ENCODE assay signal across 22 cellular contexts in genomic region chr12:99019798-99020197, GRCh38.
DNase-seq lines count a peak whose midpoint lies in the region; ATAC-seq, FAIRE-seq and TF ChIP-seq lines count a peak whose summit lies in the region.
"Had no signal": no experiment of that assay in that cellular context is flagged by ENCODE, and none has a peak within 500 bp of the region (broad histone marks: within the 10 kb centered on the region; RNA-seq: fewer than 3 reads in every experiment).

No MANE protein-coding gene starts in this region.

- H3K4me2 ChIP-seq in HepG2 (ENCODE audit: low read depth, low read length): no peak overlapping the region
- H3K4me2 ChIP-seq: BLaER1 treated with 17β-estradiol and CSF1 and Interleukin-3, amounts not matched to agents 10 nM and 100 nM had no signal

- CTCF ChIA-PET in HepG2 (lab: Yijun Ruan, JAX; ENCODE audit: low intra/inter-chr PET ratio, low total read pairs): no interaction called here

- TF ChIP-seq RAD21 in HepG2 (CRISPR knock-in tag; IDR thresholded peaks at IDR 0.05): no peak

- H3K4me3 ChIP-seq in HepG2 (replicated peaks in 1 of 3; ENCODE audit: insufficient read depth in 1 of 3, low read depth in 2 of 3, low read length in 3 of 3) (no peak overlapping the region), right lobe of liver (no peak overlapping the region)
- H3K4me3 ChIP-seq: BLaER1 treated with 17β-estradiol and CSF1 and Interleukin-3, amounts not matched to agents 10 nM and 100 nM had no signal

- H3K4me1 ChIP-seq in HepG2 (ENCODE audit: insufficient read depth, low read length) (no peaks in the 10 kb centered on the region), right lobe of liver (no peaks in the 10 kb centered on the region)
- H3K4me1 ChIP-seq: BLaER1 treated with 17β-estradiol and CSF1 and Interleukin-3, amounts not matched to agents 10 nM and 100 nM; Caco-2 had no signal

- DNase-seq in HepG2 (ENCODE audit: low spot score): no peak
- no peak for DNase-seq in right lobe of liver
- DNase-seq in GM12891 (ENCODE audit: insufficient read length, low spot score): no peak
- peak; percentile 31 for DNase-seq in MV-4-11 (lab: John Stamatoyannopoulos, UW)
- no peak for DNase-seq in activated T-helper 1 cell treated with anti-CD3 and anti-CD28 coated beads, Interleukin-12 subunit alpha, Interleukin-12 subunit beta, Interleukin-2, Interleukin-4 antibody, amounts not matched to agents 30 ng/mL and 10 ng/mL and 1 ng/mL, durations not matched to agents 14 hours and 24 hours and 36 hours (ENCODE audit: low spot score)
- no peak for DNase-seq in stimulated activated CD4-positive, alpha-beta T cell treated with anti-CD3 and anti-CD28 coated beads, Interleukin-12 subunit alpha, Interleukin-12 subunit beta, amount 100 ng/mL, for 4 hours
- DNase-seq in activated CD4-positive, CD25-positive, alpha-beta regulatory T cell treated with anti-CD3 and anti-CD28 coated beads, Interleukin-2, amount 50 U/mL, for 72 hours: no peak
- DNase-seq: 8988T; AML-193; Caco-2; Calu3; CD4-positive, alpha-beta T cell; CD8-positive, alpha-beta T cell; DMS79 treated with DMSO at 0.1 percent for 48 hours; GF-D8 had no signal

- no peak overlapping the region for H3K27ac ChIP-seq in HepG2 (ENCODE audit: extremely low read length, insufficient read depth, low read length)
- H3K27ac ChIP-seq in right lobe of liver: no peak overlapping the region
- H3K27ac ChIP-seq: BLaER1 treated with 17β-estradiol and CSF1 and Interleukin-3, amounts not matched to agents 10 nM and 100 nM; C4-2B had no signal

- in situ Hi-C loops in HepG2 (cut with HindIII; ENCODE audit: extremely low pct_ligation_motif_present, low pct_unique_long_range_greater_than_20kb): no loop called here

- H3K9me3 ChIP-seq in HepG2 (ENCODE audit: low read length) (no peaks in the 10 kb centered on the region), right lobe of liver (no peaks in the 10 kb centered on the region)
- H3K9me3 ChIP-seq: Caco-2 had no signal

- no peak overlapping the region for H3K9ac ChIP-seq in HepG2 (ENCODE audit: insufficient read depth, low read depth, low read length)
- H3K9ac ChIP-seq: BLaER1 treated with 17β-estradiol and CSF1 and Interleukin-3, amounts not matched to agents 10 nM and 100 nM had no signal

- H3K27me3 Mint-ChIP-seq in activated T-helper 1 cell treated with anti-CD3 and anti-CD28 coated beads, Interleukin-12 subunit alpha, Interleukin-12 subunit beta, Interleukin-2, Interleukin-4 antibody, amounts not matched to agents 30 ng/mL and 10 ng/mL and 1 ng/mL, durations not matched to agents 14 hours and 24 hours and 36 hours (ENCODE audit: insufficient read depth): no peaks in the 10 kb centered on the region

- H3K36me3 Mint-ChIP-seq in activated T-helper 1 cell treated with anti-CD3 and anti-CD28 coated beads, Interleukin-12 subunit alpha, Interleukin-12 subunit beta, Interleukin-2, Interleukin-4 antibody, amounts not matched to agents 30 ng/mL and 10 ng/mL and 1 ng/mL, durations not matched to agents 14 hours and 24 hours and 36 hours (ENCODE audit: low read depth): no peaks in the 10 kb centered on the region
- H3K36me3 Mint-ChIP-seq: CD8-positive, alpha-beta T cell had no signal

- H3K27me3 ChIP-seq in HepG2 (ENCODE audit: control insufficient read depth in 1 of 2, insufficient read depth in 2 of 2, low read length in 2 of 2) (no peaks in the 10 kb centered on the region), right lobe of liver (no peaks in the 10 kb centered on the region)
- H3K27me3 ChIP-seq: BLaER1 treated with 17β-estradiol and CSF1 and Interleukin-3, amounts not matched to agents 10 nM and 100 nM had no signal

- FAIRE-seq in HepG2 (lab: Jason Lieb, UNC) (no peak), GM12891 (lab: Jason Lieb, UNC) (peak; percentile 13)
- FAIRE-seq: D721Med, G401.6, GM12892, GM18507 had no signal

- no peaks in the 10 kb centered on the region for H4K20me1 ChIP-seq in HepG2 (ENCODE audit: insufficient read depth, low read length)
- H4K20me1 ChIP-seq: BLaER1 treated with 17β-estradiol and CSF1 and Interleukin-3, amounts not matched to agents 10 nM and 100 nM had no signal

- H3K79me2 ChIP-seq in HepG2 (ENCODE audit: insufficient read depth, low read length): no peaks in the 10 kb centered on the region

- no peak for TF ChIP-seq POLR2A in HepG2 (IDR thresholded peaks at IDR 0.05; ENCODE audit: insufficient read depth in 1 of 2, low read depth in 2 of 2, low read length in 2 of 2)
- TF ChIP-seq POLR2A in right lobe of liver (IDR thresholded peaks at IDR 0.05): no peak
- no peak for TF ChIP-seq POLR2A in GM12891 (IDR thresholded peaks at IDR 0.05; ENCODE audit: low read depth, low read length)

- intact Hi-C loops in HepG2 (cut with micrococcal nuclease; ENCODE audit: unreplicated experiment): no loop called here
- intact Hi-C loops in right lobe of liver (cut with DNase I): no loop called here
- intact Hi-C loops in activated T-helper 1 cell treated with anti-CD3 and anti-CD28 coated beads, Interleukin-12 subunit alpha, Interleukin-12 subunit beta, Interleukin-2, Interleukin-4 antibody, amounts not matched to agents 30 ng/mL and 10 ng/mL and 1 ng/mL, durations not matched to agents 14 hours and 24 hours and 36 hours (cut with micrococcal nuclease): no loop called here

- ATAC-seq in HepG2 (no peak), right lobe of liver (no peak)
- ATAC-seq: CD8-positive, alpha-beta T cell had no signal

- TF ChIP-seq CTCF in HepG2 (CRISPR knock-in tag; IDR thresholded peaks at IDR 0.05): no peak
- TF ChIP-seq CTCF in right lobe of liver (IDR thresholded peaks at IDR 0.05): no peak

- H3K4me3 Mint-ChIP-seq in activated T-helper 1 cell treated with anti-CD3 and anti-CD28 coated beads, Interleukin-12 subunit alpha, Interleukin-12 subunit beta, Interleukin-2, Interleukin-4 antibody, amounts not matched to agents 30 ng/mL and 10 ng/mL and 1 ng/mL, durations not matched to agents 14 hours and 24 hours and 36 hours: no peak overlapping the region
- H3K4me3 Mint-ChIP-seq: B cell; CD4-positive, alpha-beta T cell; CD8-positive, alpha-beta T cell had no signal

- H3K27ac Mint-ChIP-seq in activated T-helper 1 cell treated with anti-CD3 and anti-CD28 coated beads, Interleukin-12 subunit alpha, Interleukin-12 subunit beta, Interleukin-2, Interleukin-4 antibody, amounts not matched to agents 30 ng/mL and 10 ng/mL and 1 ng/mL, durations not matched to agents 14 hours and 24 hours and 36 hours: no peak overlapping the region
- H3K27ac Mint-ChIP-seq: B cell; CD4-positive, alpha-beta T cell; CD8-positive, alpha-beta T cell had no signal

- no TSS peak for BruUV-seq in HepG2 (replicated peaks; lab: Mats Ljungman, UMichigan)

- POLR2A ChIA-PET in HepG2 (lab: Yijun Ruan, JAX): no interaction called here

- H2AFZ ChIP-seq in HepG2 (ENCODE audit: low read length): no peak overlapping the region

- TF ChIP-seq EP300 in HepG2 (IDR thresholded peaks at IDR 0.05; ENCODE audit: low read depth in 2 of 2, low read length in 2 of 2) (no peak), HepG2 (CRISPR knock-in tag; IDR thresholded peaks at IDR 0.05; ENCODE audit: borderline replicate concordance) (no peak)

- H3K4me1 Mint-ChIP-seq in activated T-helper 1 cell treated with anti-CD3 and anti-CD28 coated beads, Interleukin-12 subunit alpha, Interleukin-12 subunit beta, Interleukin-2, Interleukin-4 antibody, amounts not matched to agents 30 ng/mL and 10 ng/mL and 1 ng/mL, durations not matched to agents 14 hours and 24 hours and 36 hours (ENCODE audit: low read depth): no peaks in the 10 kb centered on the region
- H3K4me1 Mint-ChIP-seq: B cell had no signal

- no peaks in the 10 kb centered on the region for H3K36me3 ChIP-seq in HepG2 (replicated peaks in 1 of 2; ENCODE audit: control insufficient read depth in 1 of 2, insufficient read depth in 2 of 2, low read length in 2 of 2)
- H3K36me3 ChIP-seq in right lobe of liver: no peaks in the 10 kb centered on the region

- no peaks in the 10 kb centered on the region for H3K9me3 Mint-ChIP-seq in activated T-helper 1 cell treated with anti-CD3 and anti-CD28 coated beads, Interleukin-12 subunit alpha, Interleukin-12 subunit beta, Interleukin-2, Interleukin-4 antibody, amounts not matched to agents 30 ng/mL and 10 ng/mL and 1 ng/mL, durations not matched to agents 14 hours and 24 hours and 36 hours
- H3K9me3 Mint-ChIP-seq: CD8-positive, alpha-beta T cell had no signal

TF ChIP-seq in HepG2, 621 proteins besides CTCF, POLR2A, EP300 and RAD21 (continues in another document):
- TF ChIP-seq SP140L (CRISPR knock-in tag; IDR thresholded peaks at IDR 0.05; ENCODE audit: borderline replicate concordance) (no peak), JUND (CRISPR knock-in tag; IDR thresholded peaks at IDR 0.05) (no peak), TBX2 (CRISPR knock-in tag; IDR thresholded peaks at IDR 0.05; ENCODE audit: borderline replicate concordance) (no peak), ZNF329 (CRISPR knock-in tag; IDR thresholded peaks at IDR 0.05; ENCODE audit: low read depth) (no peak), MAFF (IDR thresholded peaks at IDR 0.05; ENCODE audit: low read depth, low read length) (0 out of 2 replicates have a peak, but pooled peaks have one; percentile 32), IRF2 (CRISPR knock-in tag; IDR thresholded peaks at IDR 0.05) (no peak), ZNF101 (CRISPR knock-in tag; IDR thresholded peaks at IDR 0.05; ENCODE audit: borderline replicate concordance, low read depth) (no peak), ETV5 (CRISPR knock-in tag; IDR thresholded peaks at IDR 0.05; ENCODE audit: borderline replicate concordance) (no peak), MAFK (conservative IDR thresholded peaks at IDR 0.05 in 1 of 2, IDR thresholded peaks at IDR 0.05 in 1 of 2; ENCODE audit: low read length in 2 of 2) (peak in 1 of 2 experiments; percentile 59; a peak in 2 of 4 replicates), GFI1 (CRISPR knock-in tag; IDR thresholded peaks at IDR 0.05; ENCODE audit: borderline replicate concordance) (no peak)

TF ChIP-seq in GM12891, 5 proteins besides CTCF, POLR2A, EP300 and RAD21:
- TF ChIP-seq PAX5 (IDR thresholded peaks at IDR 0.05; ENCODE audit: insufficient read depth, low read length, severe bottlenecking): no peak
- TF ChIP-seq POLR2AphosphoS5 (IDR thresholded peaks at IDR 0.05; ENCODE audit: low read depth, low read length): no peak
- no peak for TF ChIP-seq POU2F2 (IDR thresholded peaks at IDR 0.05; ENCODE audit: low read depth, low read length)
- no peak for TF ChIP-seq SPI1 (IDR thresholded peaks at IDR 0.05; ENCODE audit: low read depth, low read length)
- TF ChIP-seq TAF1 (IDR thresholded peaks at IDR 0.05; ENCODE audit: low read depth, low read length): no peak
